ENCODE assay signal across 25 cellular contexts in genomic region chr3:122099255-122099654, GRCh38. TPM values are rescaled to one million over a fixed set of nuclear protein-coding genes. Genes with fewer than 3 reads are reported as not detected.
"Had no signal": no experiment of that assay in that cellular context is flagged by ENCODE, and none has a peak within 500 bp of the region (broad histone marks: within the 10 kb centered on the region; RNA-seq: fewer than 3 reads in every experiment).

No MANE protein-coding gene starts in this region.

- FAIRE-seq: K562 had no signal

- H3K27ac ChIP-seq: breast epithelium, Peyer's patch, RWPE1, SJCRH30, WERI-Rb-1 had no signal

- H3K9ac ChIP-seq: SK-N-SH had no signal

- H3K4me2 ChIP-seq: SK-N-SH had no signal

- H3K9me3 ChIP-seq: breast epithelium, Peyer's patch, SJCRH30, SK-N-SH had no signal

- H3K36me3 ChIP-seq: breast epithelium, Peyer's patch, SJCRH30, WERI-Rb-1 had no signal

- H3K4me1 ChIP-seq: breast epithelium, Peyer's patch, SJCRH30 had no signal

- H3K4me3 ChIP-seq: breast epithelium, K562, Peyer's patch, SJCRH30 had no signal

- H3K27me3 ChIP-seq: breast epithelium, Peyer's patch had no signal

- DNase-seq: activated CD4-positive, alpha-beta T cell treated with anti-CD3 and anti-CD28 coated beads for 36 hours; activated CD8-positive, alpha-beta memory T cell treated with anti-CD3 and anti-CD28 coated beads, Interleukin-2, amount 50 U/mL, for 48 hours; activated CD8-positive, alpha-beta T cell treated with anti-CD3 and anti-CD28 coated beads, Interleukin-2, amount 10 ng/mL, durations not matched to agents 7 days and 5 days; activated naive CD4-positive, alpha-beta T cell treated with anti-CD3 and anti-CD28 coated beads, Interleukin-2, amount 50 U/mL, for 16 hours; activated T-cell treated with anti-CD3 and anti-CD28 coated beads, Interleukin-2, amount 50 U/mL, for 1 hour; aorta; caudate nucleus; Kasumi-1; NCI-H1092; NCI-H1417 treated with DMSO at 0.1 percent for 48 hours; NCI-H1694 treated with DMSO at 0.1 percent for 48 hours; NCI-H2029 treated with DMSO at 0.1 percent for 48 hours; NCI-H345; NCI-H510A; NCI-H526 treated with DMSO at 0.1 percent for 48 hours; NCI-H82; NK-92 treated with Interleukin-12 subunit alpha and Interleukin-12 subunit beta, amount 100 ng/mL, for 24 hours; Peyer's patch; Right ventricle myocardium superior; SJCRH30; SK-N-SH; WERI-Rb-1 had no signal

RNA-seq across cellular contexts. Expression of gene CD86, which starts 44.1 kb away (rescaled TPM):
- polyA plus RNA-seq: K562, SK-N-SH had no signal
